Comparison of ENCODE assay signal across 13 cellular contexts in the genomic region with DNA sequence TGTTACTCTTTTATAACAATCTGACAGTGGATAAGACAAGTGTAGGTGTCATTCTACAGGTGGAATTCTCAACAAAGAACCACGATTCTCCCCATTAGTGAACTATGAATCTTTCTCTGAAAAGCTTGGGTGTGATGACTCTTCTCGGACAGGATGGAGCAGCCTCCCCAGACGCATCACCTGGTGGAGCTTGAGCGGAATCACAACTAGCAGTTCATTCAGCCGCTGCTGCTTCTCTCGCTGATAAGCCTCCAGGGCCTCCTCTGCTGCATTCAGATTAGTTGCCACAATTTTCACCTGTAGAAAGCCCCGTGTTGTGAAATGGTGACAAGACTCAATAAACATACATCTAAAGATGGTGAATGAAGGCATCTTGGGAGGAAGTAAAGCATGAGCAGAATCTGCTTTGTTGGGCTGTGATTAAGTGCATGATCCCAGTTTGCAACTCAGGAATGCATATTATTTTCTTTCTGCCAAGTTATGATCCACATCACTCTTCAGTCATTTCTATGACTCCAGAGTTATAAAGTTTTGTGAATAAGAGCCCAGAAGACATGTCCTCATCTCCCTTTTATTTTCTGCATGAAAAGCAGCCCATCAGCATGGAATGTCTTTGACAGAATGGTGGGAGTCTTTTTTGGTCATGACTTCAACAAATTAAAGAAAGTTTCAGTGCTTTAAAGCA.
"Had no signal": no experiment of that assay in that cellular context is flagged by ENCODE, and none has a peak within 500 bp of the region (broad histone marks: within the 10 kb centered on the region; RNA-seq: fewer than 3 reads in every experiment).

No MANE protein-coding gene starts in this region.

- H3K4me3 ChIP-seq: tibial artery had no signal

- DNase-seq: activated CD4-positive, alpha-beta T cell treated with anti-CD3 and anti-CD28 coated beads, Interleukin-2, amount 50 U/mL, for 1 hour; activated CD4-positive, CD25-positive, alpha-beta regulatory T cell; activated naive CD4-positive, alpha-beta T cell treated with anti-CD3 and anti-CD28 coated beads, Interleukin-2, amount 50 U/mL, for 16 hours; activated T-cell treated with anti-CD3 and anti-CD28 coated beads for 4 hours; amniotic stem cell; glutamatergic neuron; mammary epithelial cell; stimulated activated CD4-positive, alpha-beta T cell treated with anti-CD3 and anti-CD28 coated beads, Interleukin-4, amount 100 ng/mL, for 24 hours; T-helper 17 cell; tibial artery had no signal

- H3K4me1 ChIP-seq: tibial artery had no signal

- H3K9me3 ChIP-seq: tibial artery had no signal

- H3K27me3 ChIP-seq: tibial artery had no signal

- H3K27ac ChIP-seq: tibial artery had no signal

- ATAC-seq: activated T-helper 17 cell treated with anti-CD3 and anti-CD28 coated beads, Interleukin-2, amount 50 U/mL, for 72 hours; left lobe of liver; natural killer cell treated with Interleukin-12 subunit alpha and Interleukin-12 subunit beta and Interleukin-15 and Interleukin-18, amount 100 ng/mL, for 72 hours; T-helper 17 cell had no signal
